Comparison of ENCODE assay signal across 27 cellular contexts in the genomic region with DNA sequence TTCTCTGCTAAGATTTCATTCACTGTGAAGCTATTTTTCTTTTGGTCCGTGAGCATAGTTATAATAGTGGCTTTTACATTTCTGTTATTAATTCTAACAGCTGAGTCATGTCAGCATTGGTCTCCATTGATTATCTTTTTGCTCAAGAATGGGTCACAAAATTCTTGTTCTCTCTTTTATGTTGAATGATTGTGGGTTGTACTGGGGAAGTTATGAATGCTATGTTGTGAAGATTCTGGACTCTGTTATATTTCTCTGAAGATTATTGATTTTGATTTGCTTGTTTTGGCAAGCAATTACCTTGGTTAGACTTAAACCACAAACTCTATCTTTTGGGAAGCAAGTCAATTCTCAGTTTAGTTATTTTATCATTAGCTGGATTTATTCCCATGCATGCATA.
"Had no signal": no experiment of that assay in that cellular context is flagged by ENCODE, and none has a peak within 500 bp of the region (broad histone marks: within the 10 kb centered on the region; RNA-seq: fewer than 3 reads in every experiment).

No MANE protein-coding gene starts in this region.

- H3K4me3 Mint-ChIP-seq: stimulated activated effector memory CD8-positive, alpha-beta T cell treated with anti-CD3 and anti-CD28 coated beads, Interleukin-12 subunit alpha, Interleukin-12 subunit beta, amount 100 ng/mL, for 72 hours; stimulated activated memory B cell treated with anti-CD40 and anti-IgM and Interleukin-4, amounts not matched to agents 10 μg/mL and 1 μg/mL and 100 μg/mL, for 72 hours; stimulated activated naive CD8-positive, alpha-beta T cell treated with anti-CD3 and anti-CD28 coated beads, Interleukin-15, amount 100 ng/mL, for 72 hours; stimulated activated naive CD8-positive, alpha-beta T cell treated with anti-CD3 and anti-CD28 coated beads, Interleukin-15, Interleukin-2, amounts not matched to agents 100 ng/mL and 50 ng/mL, for 24 hours; type B pancreatic cell had no signal

- H3K4me1 ChIP-seq: stomach, suprapubic skin, testis, thyroid gland, tibial artery, tibial nerve, transverse colon, upper lobe of left lung, upper lobe of right lung, uterus, vagina had no signal

- H3K9me3 ChIP-seq: testis, thoracic aorta, thyroid gland, upper lobe of right lung, uterus, vagina had no signal

- H3K4me3 ChIP-seq: stomach, suprapubic skin, testis, thoracic aorta, thyroid gland, tibial artery, tibial nerve, transverse colon, upper lobe of left lung, upper lobe of right lung, uterus, vagina had no signal

- H3K36me3 Mint-ChIP-seq: stimulated activated effector memory CD8-positive, alpha-beta T cell treated with anti-CD3 and anti-CD28 coated beads, Interleukin-12 subunit alpha, Interleukin-12 subunit beta, amount 100 ng/mL, for 72 hours; stimulated activated memory B cell treated with anti-CD40 and anti-IgM and Interleukin-4, amounts not matched to agents 10 μg/mL and 1 μg/mL and 100 μg/mL, for 72 hours had no signal

- DNase-seq: stimulated activated CD4-positive, alpha-beta T cell treated with anti-CD3 and anti-CD28 coated beads, Interleukin-2, amount 100 ng/mL, for 48 hours; stimulated activated CD4-positive, alpha-beta T cell treated with anti-CD3 and anti-CD28 coated beads, Interleukin-4, amount 100 ng/mL, for 1 hour; stimulated activated CD4-positive, alpha-beta T cell treated with anti-CD3 and anti-CD28 coated beads, Interleukin-4, amount 100 ng/mL, for 24 hours; stimulated activated CD4-positive, alpha-beta T cell treated with anti-CD3 and anti-CD28 coated beads, Interleukin-4, amount 100 ng/mL, for 4 hours; stimulated activated CD8-positive, alpha-beta memory T cell treated with anti-CD3 and anti-CD28 coated beads, Interleukin-4, amount 100 ng/mL, for 48 hours; stimulated activated naive CD4-positive, alpha-beta T cell; stimulated activated naive CD4-positive, alpha-beta T cell treated with Interleukin-2 at 50 U/mL for 16 hours; stimulated activated naive CD8-positive, alpha-beta T cell treated with anti-CD3 and anti-CD28 coated beads, Interleukin-15, amount 100 ng/mL, for 72 hours; stimulated activated naive CD8-positive, alpha-beta T cell treated with anti-CD3 and anti-CD28 coated beads, Interleukin-15, Interleukin-2, amounts not matched to agents 100 U/mL and 50 U/mL, for 24 hours; stomach; substantia nigra; testis; thyroid gland; tibial artery; transverse colon; trophoblast cell; upper lobe of left lung; upper lobe of right lung; uterus had no signal

- H3K27ac ChIP-seq: stomach, suprapubic skin, testis, thoracic aorta, thyroid gland, tibial artery, tibial nerve, transverse colon, upper lobe of left lung, upper lobe of right lung, uterus, vagina had no signal

- H3K27me3 ChIP-seq: suprapubic skin, testis, thyroid gland, upper lobe of left lung, upper lobe of right lung, uterus, vagina had no signal

- H3K27ac Mint-ChIP-seq: stimulated activated effector memory CD8-positive, alpha-beta T cell treated with anti-CD3 and anti-CD28 coated beads, Interleukin-12 subunit alpha, Interleukin-12 subunit beta, amount 100 ng/mL, for 72 hours; stimulated activated memory B cell treated with anti-CD40 and anti-IgM and Interleukin-4, amounts not matched to agents 10 μg/mL and 1 μg/mL and 100 μg/mL, for 72 hours; stimulated activated naive CD8-positive, alpha-beta T cell treated with anti-CD3 and anti-CD28 coated beads, Interleukin-15, amount 100 ng/mL, for 72 hours; stimulated activated naive CD8-positive, alpha-beta T cell treated with anti-CD3 and anti-CD28 coated beads, Interleukin-15, Interleukin-2, amounts not matched to agents 100 ng/mL and 50 ng/mL, for 24 hours; type B pancreatic cell had no signal

- ATAC-seq: stimulated activated effector memory CD8-positive, alpha-beta T cell treated with anti-CD3 and anti-CD28 coated beads, Interleukin-12 subunit alpha, Interleukin-12 subunit beta, amount 100 ng/mL, for 72 hours; stimulated activated memory B cell treated with anti-CD40 and anti-IgM and Interleukin-4, amounts not matched to agents 10 μg/mL and 1 μg/mL and 100 μg/mL, for 72 hours; stimulated activated naive CD8-positive, alpha-beta T cell treated with anti-CD3 and anti-CD28 coated beads, Interleukin-15, amount 100 ng/mL, for 72 hours; stimulated activated naive CD8-positive, alpha-beta T cell treated with anti-CD3 and anti-CD28 coated beads, Interleukin-15, Interleukin-2, amounts not matched to agents 100 U/mL and 50 U/mL, for 24 hours; upper lobe of right lung had no signal

- H3K4me1 Mint-ChIP-seq: stimulated activated effector memory CD8-positive, alpha-beta T cell treated with anti-CD3 and anti-CD28 coated beads, Interleukin-12 subunit alpha, Interleukin-12 subunit beta, amount 100 ng/mL, for 72 hours; stimulated activated memory B cell treated with anti-CD40 and anti-IgM and Interleukin-4, amounts not matched to agents 10 μg/mL and 1 μg/mL and 100 μg/mL, for 72 hours; stimulated activated naive CD8-positive, alpha-beta T cell treated with anti-CD3 and anti-CD28 coated beads, Interleukin-15, amount 100 ng/mL, for 72 hours had no signal

- H3K36me3 ChIP-seq: stomach, suprapubic skin, thoracic aorta, thyroid gland, tibial artery, tibial nerve, transverse colon, upper lobe of left lung, upper lobe of right lung, uterus, vagina had no signal
